Comparison of ENCODE assay signal across 19 cellular contexts in genomic region chr9:118896356-118897000, GRCh38.
DNase-seq lines count a peak whose midpoint lies in the region; ATAC-seq and FAIRE-seq lines count a peak whose summit lies in the region.
"Had no signal": no experiment of that assay in that cellular context is flagged by ENCODE, and none has a peak within 500 bp of the region (broad histone marks: within the 10 kb centered on the region; RNA-seq: fewer than 3 reads in every experiment).

No MANE protein-coding gene starts in this region.

- ATAC-seq in HG03159 (IDR thresholded peaks at IDR 0.05; ENCODE audit: unreplicated experiment) (no peak), GM19455 (IDR thresholded peaks at IDR 0.05; ENCODE audit: unreplicated experiment) (no peak)
- ATAC-seq: esophagus mucosa; GM23338; right cardiac atrium; stimulated activated effector memory CD8-positive, alpha-beta T cell treated with anti-CD3 and anti-CD28 coated beads, Interleukin-12 subunit alpha, Interleukin-12 subunit beta, amount 100 ng/mL, for 72 hours had no signal

- peak; percentile 98 for FAIRE-seq in colon (lab: Jason Lieb, UNC)

- no peaks in the 10 kb centered on the region for H3K36me3 ChIP-seq in MG63
- H3K36me3 ChIP-seq: left ventricle myocardium inferior, upper lobe of left lung had no signal

- no peak overlapping the region for H3K4me3 ChIP-seq in MG63
- H3K4me3 ChIP-seq: GM23338, left ventricle myocardium inferior, upper lobe of left lung had no signal

- peak; percentile 81 for DNase-seq in COR-L47 (lab: John Stamatoyannopoulos, UW)
- peak; percentile 5 for DNase-seq in MG63
- peak; percentile 35 for DNase-seq in NCI-H2227 treated with DMSO at 0.1 percent for 48 hours (lab: John Stamatoyannopoulos, UW)
- no peak for DNase-seq in GF-D8 (lab: John Stamatoyannopoulos, UW)
- DNase-seq in hepatic stellate cell (ENCODE audit: low spot score): no peak
- DNase-seq: activated T-cell treated with anti-CD3 and anti-CD28 coated beads, Interleukin-2, amount 50 U/mL, for 1 hour; hippocampal formation; left ventricle myocardium inferior; naive B cell; right cardiac atrium; stimulated activated CD4-positive, alpha-beta T cell treated with anti-CD3 and anti-CD28 coated beads, Interleukin-4, amount 100 ng/mL, for 24 hours; SW 1271; upper lobe of left lung had no signal

- no peaks in the 10 kb centered on the region for H3K9me3 ChIP-seq in MG63
- H3K9me3 ChIP-seq: left ventricle myocardium inferior, upper lobe of left lung had no signal

- H3K27me3 ChIP-seq in MG63: no peaks in the 10 kb centered on the region
- H3K27me3 ChIP-seq: upper lobe of left lung had no signal

Comparison
In these comparisons a context has a peak if more than half of its experiments do, and no peak if none do; other contexts are left out.
1. DNase-seq: peak in COR-L47 (single experiment), MG63 (single experiment) and NCI-H2227 treated with DMSO at 0.1 percent for 48 hours (single experiment); none in GF-D8 (single experiment) and hepatic stellate cell (single experiment).